Comparison of ENCODE assay signal across 8 cellular contexts in the genomic region with DNA sequence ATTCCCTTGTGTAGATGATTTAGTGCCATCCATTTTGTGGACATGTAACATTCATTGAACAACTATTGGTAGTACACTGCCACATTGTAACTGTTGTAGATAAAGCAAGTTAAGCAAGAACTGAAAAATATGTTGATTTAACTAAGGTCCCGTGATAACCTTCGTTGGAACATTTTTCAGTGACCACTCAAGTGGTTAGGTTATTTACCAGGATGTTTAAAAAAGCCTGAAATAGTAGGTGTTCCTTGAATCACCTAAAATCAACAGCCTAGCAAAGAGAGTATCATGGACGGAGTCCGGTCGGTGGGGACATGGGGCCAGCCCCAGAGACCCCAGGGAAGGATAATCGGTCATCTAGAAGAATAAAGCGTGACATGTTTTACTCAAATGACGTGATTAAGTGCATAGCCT. TPM values are rescaled to one million over a fixed set of nuclear protein-coding genes. Genes with fewer than 3 reads are reported as not detected.
A peak's percentile ranks its signal among the peaks of the same experiment; 100 is the strongest.
DNase-seq lines count a peak whose midpoint lies in the region; ATAC-seq and TF ChIP-seq lines count a peak whose summit lies in the region.

No MANE protein-coding gene starts in this region.

- H3K4me3 Mint-ChIP-seq in activated CD4-positive, alpha-beta T cell treated with anti-CD3 and anti-CD28 coated beads, Interleukin-2, amount 10 ng/mL, durations not matched to agents 24 days and 14 days, result peak overlapping the region; percentile 98
- peak overlapping the region; percentile 98 for H3K4me3 Mint-ChIP-seq in activated naive CD8-positive, alpha-beta T cell

- no peaks in the 10 kb centered on the region for H3K36me3 ChIP-seq in kidney epithelial cell (ENCODE audit: control insufficient read depth, insufficient read depth, low read length)

- peak overlapping the region; percentile 93 for H3K27ac Mint-ChIP-seq in activated CD4-positive, alpha-beta T cell treated with anti-CD3 and anti-CD28 coated beads, Interleukin-2, amount 10 ng/mL, durations not matched to agents 24 days and 14 days
- H3K27ac Mint-ChIP-seq in activated naive CD8-positive, alpha-beta T cell, result peak overlapping the region; percentile 95

- peak overlapping the region; percentile 54 for H3K27ac ChIP-seq in temporal lobe (ENCODE audit: low read depth, low read length)

- no peaks in the 10 kb centered on the region for H3K9me3 Mint-ChIP-seq in activated CD4-positive, alpha-beta T cell treated with anti-CD3 and anti-CD28 coated beads, Interleukin-2, amount 10 ng/mL, durations not matched to agents 24 days and 14 days
- no peaks in the 10 kb centered on the region for H3K9me3 Mint-ChIP-seq in activated naive CD8-positive, alpha-beta T cell (ENCODE audit: low read depth)

- peaks cover 46% of the 10 kb centered on the region for H3K4me1 Mint-ChIP-seq in activated CD4-positive, alpha-beta T cell treated with anti-CD3 and anti-CD28 coated beads, Interleukin-2, amount 10 ng/mL, durations not matched to agents 24 days and 14 days
- H3K4me1 Mint-ChIP-seq in activated naive CD8-positive, alpha-beta T cell (ENCODE audit: low read depth), result peaks cover 65% of the 10 kb centered on the region

- H3K36me3 Mint-ChIP-seq in activated CD4-positive, alpha-beta T cell treated with anti-CD3 and anti-CD28 coated beads, Interleukin-2, amount 10 ng/mL, durations not matched to agents 24 days and 14 days (ENCODE audit: low read depth), result peaks cover 37% of the 10 kb centered on the region
- peaks cover 13% of the 10 kb centered on the region for H3K36me3 Mint-ChIP-seq in activated naive CD8-positive, alpha-beta T cell

- DNase-seq in activated CD4-positive, alpha-beta T cell treated with anti-CD3 and anti-CD28 coated beads, Interleukin-2, amount 10 ng/mL, durations not matched to agents 24 days and 14 days, result peak; percentile 69
- no peak for DNase-seq in activated CD4-positive, alpha-beta T cell treated with anti-CD3 and anti-CD28 coated beads for 4 hours
- DNase-seq in kidney epithelial cell (ENCODE audit: low read depth) (no peak), posterior cingulate gyrus (no peak)

- no peak for TF ChIP-seq CTCF in kidney epithelial cell (IDR thresholded peaks at IDR 0.05; ENCODE audit: insufficient read depth, low read length, poor library complexity, severe bottlenecking)

- no peaks in the 10 kb centered on the region for H3K27me3 ChIP-seq in kidney epithelial cell (ENCODE audit: control insufficient read depth, insufficient read depth, low read length)

- intact Hi-C loops in activated CD4-positive, alpha-beta T cell treated with anti-CD3 and anti-CD28 coated beads, Interleukin-2, amount 10 ng/mL, durations not matched to agents 24 days and 14 days (cut with micrococcal nuclease), result loop anchor here (5.0 kb wide), 2 partner anchors 605 to 1495 kb away; partner anchors contain the start of genes CD164 and REV3L
- intact Hi-C loops in posterior cingulate gyrus (cut with DNase I), result loop anchor here (5.0 kb wide), 3 partner anchors 80 to 345 kb away; partner anchors contain the start of gene GTF3C6

- no peaks in the 10 kb centered on the region for H3K27me3 Mint-ChIP-seq in activated CD4-positive, alpha-beta T cell treated with anti-CD3 and anti-CD28 coated beads, Interleukin-2, amount 10 ng/mL, durations not matched to agents 24 days and 14 days
- no peaks in the 10 kb centered on the region for H3K27me3 Mint-ChIP-seq in activated naive CD8-positive, alpha-beta T cell

- H3K4me3 ChIP-seq in kidney epithelial cell (ENCODE audit: low read depth, low read length), result peak overlapping the region; percentile 95

- ATAC-seq in HG03039 (IDR thresholded peaks at IDR 0.05; ENCODE audit: unreplicated experiment) (no peak), GM21528 (IDR thresholded peaks at IDR 0.05; ENCODE audit: low FRiP score, unreplicated experiment) (no peak)

RNA-seq across cellular contexts. Expression of gene AMD1, which starts 2.6 kb away (rescaled TPM):
- total RNA-seq in activated CD4-positive, alpha-beta T cell treated with anti-CD3 and anti-CD28 coated beads, Interleukin-2, amount 10 ng/mL, durations not matched to agents 24 days and 14 days, result 108 and 113 TPM in 2 replicates
- total RNA-seq in kidney epithelial cell, result 90.1 and 93.6 TPM in 2 replicates
- total RNA-seq in temporal lobe, result 79.7 TPM
